ENCODE assay signal across 11 cellular contexts in genomic region chr2:79087785-79088364, GRCh38. TPM values are rescaled to one million over a fixed set of nuclear protein-coding genes. Genes with fewer than 3 reads are reported as not detected.
"Had no signal": no experiment of that assay in that cellular context is flagged by ENCODE, and none has a peak within 500 bp of the region (broad histone marks: within the 10 kb centered on the region; RNA-seq: fewer than 3 reads in every experiment).

Gene REG1B (minus strand): TSS chr2:79087993. CDS start chr2:79087612, 381 bp downstream.

- DNase-seq: GM23248, GOT3, H7, HFFc6, IMR-90 had no signal

- H3K4me1 ChIP-seq: HAP-1 had no signal

- H2AFZ ChIP-seq: GM23248 had no signal

- H3K27ac Mint-ChIP-seq: HFFc6 had no signal

- H3K4me3 ChIP-seq: GM23248, HAP-1, K562 had no signal

- H3K4me3 Mint-ChIP-seq: HFFc6 had no signal

- H3K36me3 ChIP-seq: HAP-1 had no signal

- H3K9ac ChIP-seq: GM23248 had no signal

- ATAC-seq: HCT116, K562 had no signal

- H3K27ac ChIP-seq: GM23248, HL-60 had no signal

- H3K9me3 ChIP-seq: HAP-1 had no signal

- FAIRE-seq: K562 had no signal

RNA-seq across cellular contexts. Expression of gene REG1B, which starts in this region (rescaled TPM):
- total RNA-seq: GM23248, H4, H7, HFFc6, HT1080, IMR-90 had no signal
- polyA plus RNA-seq: GM23248, IMR-90 had no signal
